19 cellular contexts compared by ENCODE assay signal in genomic region chr14:20486700-20487401, GRCh38. TPM values are rescaled to one million over a fixed set of nuclear protein-coding genes. Genes with fewer than 3 reads are reported as not detected.
A peak's percentile ranks its signal among the peaks of the same experiment; 100 is the strongest.
DNase-seq lines count a peak whose midpoint lies in the region; ATAC-seq and TF ChIP-seq lines count a peak whose summit lies in the region.
"Had no signal": no experiment of that assay in that cellular context is flagged by ENCODE, and none has a peak within 500 bp of the region (broad histone marks: within the 10 kb centered on the region; RNA-seq: fewer than 3 reads in every experiment).

No MANE protein-coding gene starts in this region.

- H3K4me3 ChIP-seq in Loucy (ENCODE audit: low read length, poor library complexity, severe bottlenecking), result peak overlapping the region; percentile 49
- H3K4me3 ChIP-seq: colonic mucosa, psoas muscle, spleen, uterus had no signal

- H3K36me3 Mint-ChIP-seq in activated T-cell treated with anti-CD3 and anti-CD28 coated beads, Interleukin-2, amount 50 U/mL, for 4 hours (ENCODE audit: insufficient read depth), result peaks cover 1% of the 10 kb centered on the region
- H3K36me3 Mint-ChIP-seq in activated T-helper 17 cell treated with anti-CD3 and anti-CD28 coated beads, Interleukin-2, amount 50 U/mL, for 72 hours (ENCODE audit: low read depth), result no peaks in the 10 kb centered on the region
- H3K36me3 Mint-ChIP-seq in stimulated activated effector memory CD8-positive, alpha-beta T cell treated with anti-CD3 and anti-CD28 coated beads, Interleukin-12 subunit alpha, Interleukin-12 subunit beta, amount 100 ng/mL, for 72 hours, result no peaks in the 10 kb centered on the region

- DNase-seq in activated T-cell treated with anti-CD3 and anti-CD28 coated beads, Interleukin-2, amount 50 U/mL, for 4 hours, result no peak
- DNase-seq in activated T-cell treated with anti-CD3 and anti-CD28 coated beads for 4 hours (no peak), ureter (ENCODE audit: low spot score) (no peak), cardiac septum (ENCODE audit: low spot score) (no peak)
- DNase-seq in stimulated activated effector memory CD8-positive, alpha-beta T cell treated with anti-CD3 and anti-CD28 coated beads, Interleukin-12 subunit alpha, Interleukin-12 subunit beta, amount 100 ng/mL, for 72 hours (ENCODE audit: low spot score in 2 of 2), result no peak
- DNase-seq: colonic mucosa, NCI-H1930, NCI-H524, psoas muscle, spleen, uterus had no signal

- ATAC-seq in activated T-cell treated with anti-CD3 and anti-CD28 coated beads, Interleukin-2, amount 50 U/mL, for 4 hours, result no peak
- no peak for ATAC-seq in activated T-helper 17 cell treated with anti-CD3 and anti-CD28 coated beads, Interleukin-2, amount 50 U/mL, for 72 hours (replicated peaks)
- ATAC-seq in stimulated activated effector memory CD8-positive, alpha-beta T cell treated with anti-CD3 and anti-CD28 coated beads, Interleukin-12 subunit alpha, Interleukin-12 subunit beta, amount 100 ng/mL, for 72 hours, result no peak
- no peak for ATAC-seq in GM18909 (IDR thresholded peaks at IDR 0.05; ENCODE audit: poor library complexity, unreplicated experiment)
- ATAC-seq: psoas muscle had no signal

- H3K27me3 Mint-ChIP-seq in activated T-cell treated with anti-CD3 and anti-CD28 coated beads, Interleukin-2, amount 50 U/mL, for 4 hours (ENCODE audit: low read depth), result no peaks in the 10 kb centered on the region
- H3K27me3 Mint-ChIP-seq in activated T-helper 17 cell treated with anti-CD3 and anti-CD28 coated beads, Interleukin-2, amount 50 U/mL, for 72 hours, result no peaks in the 10 kb centered on the region
- H3K27me3 Mint-ChIP-seq: stimulated activated naive CD8-positive, alpha-beta T cell treated with anti-CD3 and anti-CD28 coated beads, Interleukin-15, Interleukin-2, amounts not matched to agents 100 ng/mL and 50 ng/mL, for 24 hours had no signal

- H3K4me1 ChIP-seq in Loucy (ENCODE audit: insufficient read depth, low read length, poor library complexity, severe bottlenecking), result peaks cover 52% of the 10 kb centered on the region
- H3K4me1 ChIP-seq: colonic mucosa, psoas muscle, uterus had no signal

- peak overlapping the region; percentile 19 for H3K4me3 Mint-ChIP-seq in activated T-cell treated with anti-CD3 and anti-CD28 coated beads, Interleukin-2, amount 50 U/mL, for 4 hours
- H3K4me3 Mint-ChIP-seq in activated T-helper 17 cell treated with anti-CD3 and anti-CD28 coated beads, Interleukin-2, amount 50 U/mL, for 72 hours, result peak overlapping the region; percentile 72
- peak overlapping the region; percentile 19 for H3K4me3 Mint-ChIP-seq in stimulated activated effector memory CD8-positive, alpha-beta T cell treated with anti-CD3 and anti-CD28 coated beads, Interleukin-12 subunit alpha, Interleukin-12 subunit beta, amount 100 ng/mL, for 72 hours
- H3K4me3 Mint-ChIP-seq: nephron; stimulated activated naive CD8-positive, alpha-beta T cell treated with anti-CD3 and anti-CD28 coated beads, Interleukin-15, Interleukin-2, amounts not matched to agents 100 ng/mL and 50 ng/mL, for 24 hours had no signal

- peaks cover 75% of the 10 kb centered on the region for H3K4me1 Mint-ChIP-seq in activated T-cell treated with anti-CD3 and anti-CD28 coated beads, Interleukin-2, amount 50 U/mL, for 4 hours (ENCODE audit: low read depth)
- H3K4me1 Mint-ChIP-seq in activated T-helper 17 cell treated with anti-CD3 and anti-CD28 coated beads, Interleukin-2, amount 50 U/mL, for 72 hours, result peaks cover 57% of the 10 kb centered on the region
- H3K4me1 Mint-ChIP-seq in stimulated activated effector memory CD8-positive, alpha-beta T cell treated with anti-CD3 and anti-CD28 coated beads, Interleukin-12 subunit alpha, Interleukin-12 subunit beta, amount 100 ng/mL, for 72 hours, result peaks cover 61% of the 10 kb centered on the region

- no peaks in the 10 kb centered on the region for H4K20me1 ChIP-seq in Loucy (ENCODE audit: insufficient read depth, low read length, poor library complexity, severe bottlenecking)

- H3K9me3 Mint-ChIP-seq in activated T-cell treated with anti-CD3 and anti-CD28 coated beads, Interleukin-2, amount 50 U/mL, for 4 hours, result no peaks in the 10 kb centered on the region
- peaks cover 9% of the 10 kb centered on the region for H3K9me3 Mint-ChIP-seq in activated T-helper 17 cell treated with anti-CD3 and anti-CD28 coated beads, Interleukin-2, amount 50 U/mL, for 72 hours
- H3K9me3 Mint-ChIP-seq in stimulated activated effector memory CD8-positive, alpha-beta T cell treated with anti-CD3 and anti-CD28 coated beads, Interleukin-12 subunit alpha, Interleukin-12 subunit beta, amount 100 ng/mL, for 72 hours, result no peaks in the 10 kb centered on the region
- H3K9me3 Mint-ChIP-seq: activated T-helper 2 cell treated with anti-CD3 and anti-CD28 coated beads, Interferon-gamma antibody, Interleukin-2, Interleukin-4, amounts not matched to agents 10 μg/mL and 5 μg/mL and 100 μg/mL, durations not matched to agents 14 hours and 24 hours and 36 hours; nephron; stimulated activated naive CD8-positive, alpha-beta T cell treated with anti-CD3 and anti-CD28 coated beads, Interleukin-15, Interleukin-2, amounts not matched to agents 100 ng/mL and 50 ng/mL, for 24 hours had no signal

- H3K9me2 ChIP-seq in Loucy (replicated peaks; ENCODE audit: low read depth, low read length), result no peaks in the 10 kb centered on the region

- no peaks in the 10 kb centered on the region for H3K27me3 ChIP-seq in Loucy (ENCODE audit: insufficient read depth, low read length, poor library complexity, severe bottlenecking)
- H3K27me3 ChIP-seq: colonic mucosa, spleen, uterus had no signal

- H3K9ac ChIP-seq in Loucy (ENCODE audit: low read depth, low read length, poor library complexity, severe bottlenecking), result peak overlapping the region; percentile 45

- H3K36me3 ChIP-seq in Loucy (ENCODE audit: insufficient read depth, low read length), result no peaks in the 10 kb centered on the region
- H3K36me3 ChIP-seq: colonic mucosa, spleen, uterus had no signal

- no peaks in the 10 kb centered on the region for H3K79me2 ChIP-seq in Loucy (ENCODE audit: insufficient read depth, low read length)

- H2AFZ ChIP-seq in Loucy (ENCODE audit: low read length), result peak overlapping the region; percentile 59

- H3K4me2 ChIP-seq in Loucy (ENCODE audit: low read depth, low read length, poor library complexity, severe bottlenecking), result peak overlapping the region; percentile 62

- H3F3A ChIP-seq in Loucy (ENCODE audit: low read depth), result no peaks in the 10 kb centered on the region

- intact Hi-C loops in cardiac septum (cut with DNase I), result no loop called here

- no peaks in the 10 kb centered on the region for H3K9me3 ChIP-seq in Loucy (ENCODE audit: insufficient read depth, low read depth, low read length)
- H3K9me3 ChIP-seq: colonic mucosa, psoas muscle, spleen, uterus had no signal

- no peak for TF ChIP-seq CTCF in Loucy (conservative IDR thresholded peaks at IDR 0.05; ENCODE audit: low read length)

- H3K27ac Mint-ChIP-seq in activated T-helper 17 cell treated with anti-CD3 and anti-CD28 coated beads, Interleukin-2, amount 50 U/mL, for 72 hours, result peak overlapping the region; percentile 74
- H3K27ac Mint-ChIP-seq in stimulated activated effector memory CD8-positive, alpha-beta T cell treated with anti-CD3 and anti-CD28 coated beads, Interleukin-12 subunit alpha, Interleukin-12 subunit beta, amount 100 ng/mL, for 72 hours, result peak overlapping the region; percentile 55
- H3K27ac Mint-ChIP-seq: activated T-helper 2 cell treated with anti-CD3 and anti-CD28 coated beads, Interferon-gamma antibody, Interleukin-2, Interleukin-4, amounts not matched to agents 10 μg/mL and 5 μg/mL and 100 μg/mL, durations not matched to agents 14 hours and 24 hours and 36 hours; nephron; stimulated activated naive CD8-positive, alpha-beta T cell treated with anti-CD3 and anti-CD28 coated beads, Interleukin-15, Interleukin-2, amounts not matched to agents 100 ng/mL and 50 ng/mL, for 24 hours had no signal

RNA-seq across cellular contexts. Expression of gene PNP, which starts 17.6 kb away (rescaled TPM):
- 100 to 1,000 TPM; 198 to 236 (median 221) TPM for total RNA-seq in activated T-cell treated with anti-CD3 and anti-CD28 coated beads, Interleukin-2, amount 50 U/mL, for 4 hours
- total RNA-seq in activated T-helper 17 cell treated with anti-CD3 and anti-CD28 coated beads, Interleukin-2, amount 50 U/mL, for 72 hours, result 100 to 1,000 TPM; 135 to 231 TPM
- total RNA-seq in ureter (23.8 TPM), cardiac septum (17.4 TPM)

RNA-seq across cellular contexts. Expression of gene RNASE10, which starts 18.5 kb away (rescaled TPM):
- under 1 TPM in 2 of 3 donors, not detected in 1; 0.16 to 0.30 TPM for total RNA-seq in activated T-cell treated with anti-CD3 and anti-CD28 coated beads, Interleukin-2, amount 50 U/mL, for 4 hours
- total RNA-seq in activated T-helper 17 cell treated with anti-CD3 and anti-CD28 coated beads, Interleukin-2, amount 50 U/mL, for 72 hours, result under 1 TPM in 1 of 2 donors, not detected in 1; 0.45 TPM
- total RNA-seq in ureter (0.65 TPM), cardiac septum (0.48 TPM)
- total RNA-seq: LHCN-M2, lower leg skin had no signal

RNA-seq across cellular contexts. Expression of gene PIP4P1, which starts 25.6 kb away (rescaled TPM):
- 10 to 100 TPM; 33.6 to 43.4 (median 39.9) TPM for total RNA-seq in activated T-cell treated with anti-CD3 and anti-CD28 coated beads, Interleukin-2, amount 50 U/mL, for 4 hours
- total RNA-seq in activated T-helper 17 cell treated with anti-CD3 and anti-CD28 coated beads, Interleukin-2, amount 50 U/mL, for 72 hours, result 10 to 100 TPM; 23.1 to 27.4 TPM
- 36.8 TPM for total RNA-seq in ureter
- 18.2 TPM for total RNA-seq in cardiac septum

RNA-seq across cellular contexts. Expression of gene APEX1, which starts 31.8 kb away (rescaled TPM):
- total RNA-seq in activated T-cell treated with anti-CD3 and anti-CD28 coated beads, Interleukin-2, amount 50 U/mL, for 4 hours, result 100 to 1,000 TPM; 265 to 309 (median 300) TPM
- total RNA-seq in activated T-helper 17 cell treated with anti-CD3 and anti-CD28 coated beads, Interleukin-2, amount 50 U/mL, for 72 hours, result 100 to 1,000 TPM; 151 to 224 TPM
- total RNA-seq in ureter (169 TPM), cardiac septum (66.0 TPM)

RNA-seq across cellular contexts. Expression of gene OSGEP, which starts 32.2 kb away (rescaled TPM):
- 10 to 100 TPM; 73.4 to 86.5 (median 75.4) TPM for total RNA-seq in activated T-cell treated with anti-CD3 and anti-CD28 coated beads, Interleukin-2, amount 50 U/mL, for 4 hours
- total RNA-seq in activated T-helper 17 cell treated with anti-CD3 and anti-CD28 coated beads, Interleukin-2, amount 50 U/mL, for 72 hours, result 10 to 100 TPM; 40.5 to 42.3 TPM
- total RNA-seq in ureter (39.7 TPM), cardiac septum (21.2 TPM)

Comparison
In these comparisons a context has a peak if more than half of its experiments do, and no peak if none do; other contexts are left out.
1. H3K4me3 Mint-ChIP-seq: peak in every context shown above with its lines; median percentile 72 in activated T-helper 17 cell treated with anti-CD3 and anti-CD28 coated beads, Interleukin-2, amount 50 U/mL, for 72 hours; 19 in activated T-cell treated with anti-CD3 and anti-CD28 coated beads, Interleukin-2, amount 50 U/mL, for 4 hours; 19 in stimulated activated effector memory CD8-positive, alpha-beta T cell treated with anti-CD3 and anti-CD28 coated beads, Interleukin-12 subunit alpha, Interleukin-12 subunit beta, amount 100 ng/mL, for 72 hours.